In the genomic region with DNA sequence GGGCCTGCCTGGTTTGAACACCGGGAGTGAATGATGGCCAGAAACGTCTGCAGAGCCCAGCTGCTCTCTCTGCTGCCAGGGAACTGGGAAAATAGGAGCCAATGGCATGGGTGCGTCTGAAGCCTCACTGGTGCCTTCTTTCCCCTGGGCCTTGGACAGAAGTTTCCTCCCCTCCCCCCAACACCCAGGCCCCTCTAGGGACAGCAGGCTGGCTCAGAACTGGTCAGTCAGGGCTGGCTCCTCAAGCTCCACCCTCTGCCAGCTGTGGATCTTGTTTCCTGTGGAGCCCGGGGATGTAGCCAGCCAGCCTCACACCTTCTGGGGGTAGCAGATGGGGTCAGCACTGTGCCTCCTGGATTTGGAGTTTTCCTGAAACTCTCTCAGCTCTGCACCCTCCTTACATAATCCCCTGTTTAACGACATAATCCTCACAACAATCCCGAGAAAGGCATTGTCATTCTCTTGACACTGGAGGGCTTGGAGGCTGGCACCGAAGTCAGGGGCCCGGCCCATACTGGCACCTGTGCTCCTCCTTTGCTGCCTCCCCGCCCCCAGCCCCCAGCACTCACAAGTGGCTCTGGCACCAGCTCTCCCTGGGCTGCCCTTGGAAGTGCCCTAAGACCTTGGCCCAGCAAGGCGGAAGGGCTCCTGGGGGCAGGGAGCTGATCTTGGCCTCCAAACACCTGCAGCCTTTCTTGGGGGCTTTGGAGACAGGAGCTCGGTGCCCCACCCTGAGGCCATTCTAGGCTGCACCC, we compare ENCODE assay signal across 13 cellular contexts. TPM values are rescaled to one million over a fixed set of nuclear protein-coding genes. Genes with fewer than 3 reads are reported as not detected.
DNase-seq lines count a peak whose midpoint lies in the region; ATAC-seq and TF ChIP-seq lines count a peak whose summit lies in the region.
"Had no signal": no experiment of that assay in that cellular context is flagged by ENCODE, and none has a peak within 500 bp of the region (broad histone marks: within the 10 kb centered on the region; RNA-seq: fewer than 3 reads in every experiment).

No MANE protein-coding gene starts in this region.

- no peaks in the 10 kb centered on the region for H3K36me3 Mint-ChIP-seq in WTC11
- H3K36me3 Mint-ChIP-seq in osteocyte (ENCODE audit: unreplicated experiment): no peaks in the 10 kb centered on the region
- H3K36me3 Mint-ChIP-seq: stimulated activated effector memory CD8-positive, alpha-beta T cell treated with anti-CD3 and anti-CD28 coated beads, Interleukin-12 subunit alpha, Interleukin-12 subunit beta, amount 100 ng/mL, for 72 hours had no signal

- peaks cover 39% of the 10 kb centered on the region for H3K4me1 Mint-ChIP-seq in WTC11
- H3K4me1 Mint-ChIP-seq in osteocyte (ENCODE audit: unreplicated experiment): peaks cover 34% of the 10 kb centered on the region
- H3K4me1 Mint-ChIP-seq: stimulated activated effector memory CD8-positive, alpha-beta T cell treated with anti-CD3 and anti-CD28 coated beads, Interleukin-12 subunit alpha, Interleukin-12 subunit beta, amount 100 ng/mL, for 72 hours had no signal

- H3K27me3 Mint-ChIP-seq in WTC11 (ENCODE audit: low read depth): no peaks in the 10 kb centered on the region
- H3K27me3 Mint-ChIP-seq in osteocyte (ENCODE audit: unreplicated experiment): no peaks in the 10 kb centered on the region

- peaks cover 2% of the 10 kb centered on the region for H3K27me3 ChIP-seq in layer of hippocampus (ENCODE audit: control insufficient read depth, insufficient read depth, low read length)
- no peaks in the 10 kb centered on the region for H3K27me3 ChIP-seq in thoracic aorta (replicated peaks; ENCODE audit: insufficient read depth)

- peaks cover 5% of the 10 kb centered on the region for H3K36me3 ChIP-seq in thoracic aorta

- ATAC-seq in WTC11 (peak; percentile 24), thoracic aorta (ENCODE audit: insufficient number of reproducible peaks, low FRiP score, low read depth) (no peak), HG03565 (IDR thresholded peaks at IDR 0.05; ENCODE audit: unreplicated experiment) (no peak)

- H3K27ac Mint-ChIP-seq in WTC11 (0 out of 2 replicates have a peak overlapping the region, but pooled peaks have one; percentile 45), osteocyte (ENCODE audit: unreplicated experiment) (no peak overlapping the region)
- H3K27ac Mint-ChIP-seq: HFFc6; stimulated activated effector memory CD8-positive, alpha-beta T cell treated with anti-CD3 and anti-CD28 coated beads, Interleukin-12 subunit alpha, Interleukin-12 subunit beta, amount 100 ng/mL, for 72 hours had no signal

- H3K4me3 ChIP-seq in thoracic aorta: peak overlapping the region; percentile 72

- H3K27ac ChIP-seq in layer of hippocampus (ENCODE audit: low read depth, low read length) (peak overlapping the region; percentile 86), thoracic aorta (peak overlapping the region; percentile 85 to 94)
- H3K27ac ChIP-seq: epithelial cell of prostate had no signal

- POLR2A ChIA-PET in WTC11 (lab: Charles Lee): no interaction called here

- DNase-seq in NCI-H1092 treated with DMSO at 0.1 percent for 48 hours (lab: John Stamatoyannopoulos, UW) (peak; percentile 57), WTC11 (ENCODE audit: low spot score) (no peak), thoracic aorta (ENCODE audit: low spot score) (no peak), osteocyte (ENCODE audit: extremely low spot score, unreplicated experiment) (no peak), DMS79 treated with DMSO at 0.1 percent for 48 hours (lab: John Stamatoyannopoulos, UW) (no peak)
- DNase-seq: HFFc6, kidney glomerular epithelial cell, NCI-H187 treated with DMSO at 0.1 percent for 48 hours had no signal

- no peaks in the 10 kb centered on the region for H3K9me3 ChIP-seq in thoracic aorta

- H3K9me3 Mint-ChIP-seq in WTC11 (no peaks in the 10 kb centered on the region), osteocyte (ENCODE audit: unreplicated experiment) (no peaks in the 10 kb centered on the region)
- H3K9me3 Mint-ChIP-seq: HFFc6; stimulated activated effector memory CD8-positive, alpha-beta T cell treated with anti-CD3 and anti-CD28 coated beads, Interleukin-12 subunit alpha, Interleukin-12 subunit beta, amount 100 ng/mL, for 72 hours had no signal

- peaks cover 46 to 82% of the 10 kb centered on the region in 2 donors for H3K4me1 ChIP-seq in thoracic aorta (ENCODE audit: control insufficient read depth in 1 of 2, low read depth in 2 of 2)

- CTCF ChIA-PET in WTC11 (lab: Charles Lee): interaction anchor here (0.7 to 1.5 kb wide), 5 partner anchors 11 to 280 kb away, joined by 3 to 8 read pairs (median 3); no protein-coding TSS in a partner anchor

- H3K4me3 Mint-ChIP-seq in WTC11 (no peak overlapping the region), osteocyte (ENCODE audit: unreplicated experiment) (no peak overlapping the region)
- H3K4me3 Mint-ChIP-seq: HFFc6; stimulated activated effector memory CD8-positive, alpha-beta T cell treated with anti-CD3 and anti-CD28 coated beads, Interleukin-12 subunit alpha, Interleukin-12 subunit beta, amount 100 ng/mL, for 72 hours had no signal

- TF ChIP-seq CTCF in WTC11 (IDR thresholded peaks at IDR 0.05): no peak
- no peak for TF ChIP-seq CTCF in thoracic aorta (IDR thresholded peaks at IDR 0.05)
- TF ChIP-seq CTCF in osteocyte (IDR thresholded peaks at IDR 0.05): no peak

TF ChIP-seq in WTC11, 78 proteins besides CTCF, POLR2A, EP300 and RAD21:
- TF ChIP-seq NR2C2 (CRISPR knock-in tag; IDR thresholded peaks at IDR 0.05) (no peak), JUN (CRISPR knock-in tag; IDR thresholded peaks at IDR 0.05) (no peak), ATF6 (CRISPR knock-in tag; IDR thresholded peaks at IDR 0.05) (no peak), ZNF423 (CRISPR knock-in tag; IDR thresholded peaks at IDR 0.05) (no peak), SMAD4 (CRISPR knock-in tag; IDR thresholded peaks at IDR 0.05) (no peak), ATF1 (CRISPR knock-in tag; IDR thresholded peaks at IDR 0.05) (no peak), USF2 (CRISPR knock-in tag; IDR thresholded peaks at IDR 0.05) (no peak), ESRRA (CRISPR knock-in tag; IDR thresholded peaks at IDR 0.05; ENCODE audit: borderline replicate concordance) (no peak)
- TF ChIP-seq, protein P1, sequence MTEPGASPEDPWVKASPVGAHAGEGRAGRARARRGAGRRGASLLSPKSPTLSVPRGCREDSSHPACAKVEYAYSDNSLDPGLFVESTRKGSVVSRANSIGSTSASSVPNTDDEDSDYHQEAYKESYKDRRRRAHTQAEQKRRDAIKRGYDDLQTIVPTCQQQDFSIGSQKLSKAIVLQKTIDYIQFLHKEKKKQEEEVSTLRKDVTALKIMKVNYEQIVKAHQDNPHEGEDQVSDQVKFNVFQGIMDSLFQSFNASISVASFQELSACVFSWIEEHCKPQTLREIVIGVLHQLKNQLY (CRISPR knock-in tag; IDR thresholded peaks at IDR 0.05): no peak
- TF ChIP-seq, protein P2, sequence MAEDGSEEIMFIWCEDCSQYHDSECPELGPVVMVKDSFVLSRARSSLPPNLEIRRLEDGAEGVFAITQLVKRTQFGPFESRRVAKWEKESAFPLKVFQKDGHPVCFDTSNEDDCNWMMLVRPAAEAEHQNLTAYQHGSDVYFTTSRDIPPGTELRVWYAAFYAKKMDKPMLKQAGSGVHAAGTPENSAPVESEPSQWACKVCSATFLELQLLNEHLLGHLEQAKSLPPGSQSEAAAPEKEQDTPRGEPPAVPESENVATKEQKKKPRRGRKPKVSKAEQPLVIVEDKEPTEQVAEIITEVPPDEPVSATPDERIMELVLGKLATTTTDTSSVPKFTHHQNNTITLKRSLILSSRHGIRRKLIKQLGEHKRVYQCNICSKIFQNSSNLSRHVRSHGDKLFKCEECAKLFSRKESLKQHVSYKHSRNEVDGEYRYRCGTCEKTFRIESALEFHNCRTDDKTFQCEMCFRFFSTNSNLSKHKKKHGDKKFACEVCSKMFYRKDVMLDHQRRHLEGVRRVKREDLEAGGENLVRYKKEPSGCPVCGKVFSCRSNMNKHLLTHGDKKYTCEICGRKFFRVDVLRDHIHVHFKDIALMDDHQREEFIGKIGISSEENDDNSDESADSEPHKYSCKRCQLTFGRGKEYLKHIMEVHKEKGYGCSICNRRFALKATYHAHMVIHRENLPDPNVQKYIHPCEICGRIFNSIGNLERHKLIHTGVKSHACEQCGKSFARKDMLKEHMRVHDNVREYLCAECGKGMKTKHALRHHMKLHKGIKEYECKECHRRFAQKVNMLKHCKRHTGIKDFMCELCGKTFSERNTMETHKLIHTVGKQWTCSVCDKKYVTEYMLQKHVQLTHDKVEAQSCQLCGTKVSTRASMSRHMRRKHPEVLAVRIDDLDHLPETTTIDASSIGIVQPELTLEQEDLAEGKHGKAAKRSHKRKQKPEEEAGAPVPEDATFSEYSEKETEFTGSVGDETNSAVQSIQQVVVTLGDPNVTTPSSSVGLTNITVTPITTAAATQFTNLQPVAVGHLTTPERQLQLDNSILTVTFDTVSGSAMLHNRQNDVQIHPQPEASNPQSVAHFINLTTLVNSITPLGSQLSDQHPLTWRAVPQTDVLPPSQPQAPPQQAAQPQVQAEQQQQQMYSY (CRISPR knock-in tag; IDR thresholded peaks at IDR 0.05): no peak

RNA-seq across cellular contexts. Expression of gene LDB3, which starts 5.7 kb away (rescaled TPM):
- total RNA-seq in WTC11 (2021): 0.42 to 0.96 TPM (median 0.46 TPM) in 3 replicates
- total RNA-seq in thoracic aorta: 10 to 100 TPM; 59.5 to 63.8 TPM
- total RNA-seq in osteocyte: 0.37 and 0.46 TPM in 2 replicates

RNA-seq across cellular contexts. Expression of gene OPN4, which starts 19.7 kb away (rescaled TPM):
- not detected in 3 replicates for total RNA-seq in WTC11 (2021)
- total RNA-seq in thoracic aorta: not detected
- not detected in 2 replicates for total RNA-seq in osteocyte
- total RNA-seq: G401, HFFc6 had no signal

Comparison
In these comparisons a context has a peak if more than half of its experiments do, and no peak if none do; other contexts are left out.
1. RNA of gene LDB3, which starts 5.7 kb away (total RNA-seq): 59.5 to 63.8 TPM in thoracic aorta; 0.37 to 0.46 TPM in osteocyte and 0.42 to 0.96 TPM in WTC11; every median in the first group is over 10 times any median in the second.